In genomic region chr21:45326169-45326833, GRCh38 we compare ENCODE assay signal across 13 cellular contexts. TPM values are rescaled to one million over a fixed set of nuclear protein-coding genes. Genes with fewer than 3 reads are reported as not detected.
DNase-seq lines count a peak whose midpoint lies in the region; ATAC-seq and TF ChIP-seq lines count a peak whose summit lies in the region.
"Had no signal": no experiment of that assay in that cellular context is flagged by ENCODE, and none has a peak within 500 bp of the region (broad histone marks: within the 10 kb centered on the region; RNA-seq: fewer than 3 reads in every experiment).

No MANE protein-coding gene starts in this region.

- TF ChIP-seq POLR2A in sigmoid colon (IDR thresholded peaks at IDR 0.05) = no peak

- no peaks in the 10 kb centered on the region for H3K36me3 Mint-ChIP-seq in activated CD4-positive, alpha-beta T cell treated with anti-CD3 and anti-CD28 coated beads, Interleukin-2, amount 10 ng/mL, durations not matched to agents 24 days and 14 days (ENCODE audit: low read depth)

- intact Hi-C loops in left cardiac atrium (cut with DNase I) (no loop called here), sigmoid colon (cut with DNase I) (no loop called here)
- intact Hi-C loops in activated CD4-positive, alpha-beta T cell treated with anti-CD3 and anti-CD28 coated beads, Interleukin-2, amount 10 ng/mL, durations not matched to agents 24 days and 14 days (cut with micrococcal nuclease) = no loop called here

- H3K27ac ChIP-seq in SK-N-SH (ENCODE audit: low read depth in 2 of 2, low read length in 1 of 2) = peak overlapping the region in 1 of 2 experiments; percentile 62; a peak in 2 of 4 replicates
- peak overlapping the region in 2 of 4 donors; percentile 30 to 47 for H3K27ac ChIP-seq in sigmoid colon

- H3K36me3 ChIP-seq in SK-N-SH (replicated peaks in 1 of 2; ENCODE audit: control insufficient read depth in 1 of 2, insufficient read depth in 2 of 2, low read length in 1 of 2) = no peaks in the 10 kb centered on the region
- no peaks in the 10 kb centered on the region for H3K36me3 ChIP-seq in sigmoid colon

- DNase-seq in EL = peak; percentile 65
- DNase-seq in SK-N-SH = peak; percentile 76
- DNase-seq in left cardiac atrium = peak; percentile 7
- DNase-seq in sigmoid colon = peak; percentile 66
- no peak for DNase-seq in activated CD4-positive, alpha-beta T cell treated with anti-CD3 and anti-CD28 coated beads, Interleukin-2, amount 10 ng/mL, durations not matched to agents 24 days and 14 days
- DNase-seq: activated CD4-positive, alpha-beta T cell treated with anti-CD3 and anti-CD28 coated beads for 4 hours; activated naive CD4-positive, alpha-beta T cell; DMS79 had no signal

- no peak overlapping the region for H3K4me3 ChIP-seq in SK-N-SH (ENCODE audit: low read depth in 2 of 2, low read length in 1 of 2)
- H3K4me3 ChIP-seq in sigmoid colon = no peak overlapping the region

- H3K9me3 ChIP-seq in SK-N-SH = no peaks in the 10 kb centered on the region
- no peaks in the 10 kb centered on the region for H3K9me3 ChIP-seq in sigmoid colon

- no peaks in the 10 kb centered on the region for H3K79me2 ChIP-seq in SK-N-SH (ENCODE audit: insufficient read depth)

- no peaks in the 10 kb centered on the region for H3K27me3 Mint-ChIP-seq in activated CD4-positive, alpha-beta T cell treated with anti-CD3 and anti-CD28 coated beads, Interleukin-2, amount 10 ng/mL, durations not matched to agents 24 days and 14 days

- ATAC-seq in left cardiac atrium (peak in 1 of 2 donors; percentile 1), GM21576 (IDR thresholded peaks at IDR 0.05; ENCODE audit: unreplicated experiment) (no peak), HG03196 (IDR thresholded peaks at IDR 0.05; ENCODE audit: unreplicated experiment) (no peak), GM18519 (IDR thresholded peaks at IDR 0.05; ENCODE audit: low FRiP score, unreplicated experiment) (no peak)

- POLR2A ChIA-PET in SK-N-SH (lab: Yijun Ruan, JAX) = no interaction called here

- peaks cover 6% of the 10 kb centered on the region for H3K4me1 Mint-ChIP-seq in activated CD4-positive, alpha-beta T cell treated with anti-CD3 and anti-CD28 coated beads, Interleukin-2, amount 10 ng/mL, durations not matched to agents 24 days and 14 days

- no peak overlapping the region for H2AFZ ChIP-seq in SK-N-SH (ENCODE audit: low read depth)

- H3K4me2 ChIP-seq in SK-N-SH = no peak overlapping the region

- H3K27me3 ChIP-seq in SK-N-SH (ENCODE audit: insufficient read depth) (no peaks in the 10 kb centered on the region), sigmoid colon (no peaks in the 10 kb centered on the region)

- no peak overlapping the region for H3K27ac Mint-ChIP-seq in activated CD4-positive, alpha-beta T cell treated with anti-CD3 and anti-CD28 coated beads, Interleukin-2, amount 10 ng/mL, durations not matched to agents 24 days and 14 days
- H3K27ac Mint-ChIP-seq: stimulated activated naive CD8-positive, alpha-beta T cell treated with anti-CD3 and anti-CD28 coated beads, Interleukin-15, Interleukin-2, amounts not matched to agents 100 ng/mL and 50 ng/mL, for 24 hours had no signal

- no peak overlapping the region for H3K4me3 Mint-ChIP-seq in activated CD4-positive, alpha-beta T cell treated with anti-CD3 and anti-CD28 coated beads, Interleukin-2, amount 10 ng/mL, durations not matched to agents 24 days and 14 days
- H3K4me3 Mint-ChIP-seq: nephron; stimulated activated naive CD8-positive, alpha-beta T cell treated with anti-CD3 and anti-CD28 coated beads, Interleukin-15, Interleukin-2, amounts not matched to agents 100 ng/mL and 50 ng/mL, for 24 hours had no signal

- no peaks in the 10 kb centered on the region for H3K9me3 Mint-ChIP-seq in activated CD4-positive, alpha-beta T cell treated with anti-CD3 and anti-CD28 coated beads, Interleukin-2, amount 10 ng/mL, durations not matched to agents 24 days and 14 days
- H3K9me3 Mint-ChIP-seq: nephron; stimulated activated naive CD8-positive, alpha-beta T cell treated with anti-CD3 and anti-CD28 coated beads, Interleukin-15, Interleukin-2, amounts not matched to agents 100 ng/mL and 50 ng/mL, for 24 hours had no signal

- TF ChIP-seq EP300 in SK-N-SH (IDR thresholded peaks at IDR 0.05; ENCODE audit: borderline replicate concordance in 1 of 2, low read depth in 1 of 2, low read length in 1 of 2) (peak in 1 of 2 experiments; percentile 24; a peak in 1 of 4 replicates), sigmoid colon (IDR thresholded peaks at IDR 0.05) (no peak)

- H4K20me1 ChIP-seq in SK-N-SH (ENCODE audit: insufficient read depth) = no peaks in the 10 kb centered on the region

- peaks cover 7% of the 10 kb centered on the region for H3F3A ChIP-seq in SK-N-SH (replicated peaks; ENCODE audit: insufficient read depth)

- peaks cover 18 to 21% of the 10 kb centered on the region in 2 experiments; a peak in 3 of 4 replicates for H3K4me1 ChIP-seq in SK-N-SH (ENCODE audit: control insufficient read depth in 1 of 2, insufficient read depth in 2 of 2, low read depth in 1 of 2, low read length in 1 of 2)
- peaks cover 0 to 43% (median 34%) of the 10 kb centered on the region in 4 donors for H3K4me1 ChIP-seq in sigmoid colon

- CTCF ChIA-PET in SK-N-SH (lab: Yijun Ruan, JAX) = interaction anchor here (1.0 to 1.1 kb wide), 2 partner anchors 17 to 114 kb away, joined by 3 to 4 read pairs; no protein-coding TSS in a partner anchor

- WGBS in SK-N-SH (ENCODE audit: low lambda C conversion rate) = 89% methylated on average over 10 of the region's 25 CpGs
- WGBS in sigmoid colon, 2 donors = 86 to 89% methylated on average over 25 of the region's 25 CpGs

- no peak for TF ChIP-seq CTCF in SK-N-SH (IDR thresholded peaks at IDR 0.05)
- TF ChIP-seq CTCF in sigmoid colon (IDR thresholded peaks at IDR 0.05) = no peak

- TF ChIP-seq RAD21 in SK-N-SH (IDR thresholded peaks at IDR 0.05; ENCODE audit: low read length) = no peak

- no peaks in the 10 kb centered on the region for H3K9me2 ChIP-seq in SK-N-SH

- H3K9ac ChIP-seq in SK-N-SH = no peak overlapping the region

TF ChIP-seq in SK-N-SH, 30 proteins besides CTCF, POLR2A, EP300 and RAD21 (continues in another document):
- TF ChIP-seq SIN3A (IDR thresholded peaks at IDR 0.05; ENCODE audit: borderline replicate concordance, low read depth, low read length) (no peak), YY1 (IDR thresholded peaks at IDR 0.05; ENCODE audit: low read depth) (no peak), ELF1 (IDR thresholded peaks at IDR 0.05) (no peak), USF1 (IDR thresholded peaks at IDR 0.05; ENCODE audit: borderline replicate concordance, low read depth) (no peak), TAF1 (IDR thresholded peaks at IDR 0.05; ENCODE audit: borderline replicate concordance, low read depth, low read length) (no peak), MAX (IDR thresholded peaks at IDR 0.05; ENCODE audit: low read depth) (peak; percentile 97), MEF2A (IDR thresholded peaks at IDR 0.05; ENCODE audit: borderline replicate concordance, low read depth) (no peak), REST (IDR thresholded peaks at IDR 0.05; ENCODE audit: low read depth, low read length) (no peak), FOXM1 (IDR thresholded peaks at IDR 0.05; ENCODE audit: low read depth) (no peak)

RNA-seq across cellular contexts. Expression of gene POFUT2, which starts 38.6 kb away (rescaled TPM):
- polyA plus RNA-seq in SK-N-SH (2012; rRNA removed) (45.5 and 53.3 TPM in 2 replicates), sigmoid colon (10 to 100 TPM in 1 of 3 donors, 1 to 10 TPM in 2; 2.5 to 21.6 (median 3.0) TPM)
- polyA plus RNA-seq in SK-N-SH (2012; cell fraction: cytosol; rRNA removed) = 27.6 and 33.4 TPM in 2 replicates
- polyA plus RNA-seq in SK-N-SH (2012; cell fraction: nucleus; rRNA removed) = 208 and 214 TPM in 2 replicates
- total RNA-seq in left cardiac atrium (10 to 100 TPM; 18.1 to 20.3 TPM), sigmoid colon (10 to 100 TPM; 13.0 to 31.3 (median 20.9) TPM)
- total RNA-seq in activated CD4-positive, alpha-beta T cell treated with anti-CD3 and anti-CD28 coated beads, Interleukin-2, amount 10 ng/mL, durations not matched to agents 24 days and 14 days = 15.5 and 17.9 TPM in 2 replicates
